Comparison of ENCODE assay signal across 1 cellular context in genomic region chr6:131660195-131660594, GRCh38.
TF ChIP-seq lines count a peak whose summit lies in the region.

No MANE protein-coding gene starts in this region.

TF ChIP-seq in IMR-90, 13 proteins besides CTCF, POLR2A, EP300 and RAD21 (continued from another document):
- TF ChIP-seq ELK1 (IDR thresholded peaks at IDR 0.05; ENCODE audit: borderline replicate concordance, low read depth, low read length) (no peak), MXI1 (IDR thresholded peaks at IDR 0.05; ENCODE audit: borderline replicate concordance, low read depth, low read length) (no peak), BHLHE40 (IDR thresholded peaks at IDR 0.05; ENCODE audit: low read depth, low read length) (no peak), RFX5 (IDR thresholded peaks at IDR 0.05; ENCODE audit: low read depth, low read length) (no peak), FOS (IDR thresholded peaks at IDR 0.05; ENCODE audit: low read depth, low read length) (peak; percentile 49), RCOR1 (IDR thresholded peaks at IDR 0.05; ENCODE audit: insufficient replicate concordance, low read length) (no peak), MAFK (IDR thresholded peaks at IDR 0.05; ENCODE audit: low read depth, low read length) (no peak), CEBPB (IDR thresholded peaks at IDR 0.05; ENCODE audit: low read depth, low read length) (peak; percentile 62; the same call in 1 of the 2 replicates), NFE2L2 (IDR thresholded peaks at IDR 0.05; ENCODE audit: low read depth, low read length) (no peak), SMC3 (IDR thresholded peaks at IDR 0.05; ENCODE audit: low read depth, low read length) (no peak), MAZ (IDR thresholded peaks at IDR 0.05; ENCODE audit: borderline replicate concordance, low read depth, low read length) (no peak)
TF ChIP-seq in IMR-90: peak in this region for 2.
